Comparison of ENCODE assay signal across 7 cellular contexts in the genomic region with DNA sequence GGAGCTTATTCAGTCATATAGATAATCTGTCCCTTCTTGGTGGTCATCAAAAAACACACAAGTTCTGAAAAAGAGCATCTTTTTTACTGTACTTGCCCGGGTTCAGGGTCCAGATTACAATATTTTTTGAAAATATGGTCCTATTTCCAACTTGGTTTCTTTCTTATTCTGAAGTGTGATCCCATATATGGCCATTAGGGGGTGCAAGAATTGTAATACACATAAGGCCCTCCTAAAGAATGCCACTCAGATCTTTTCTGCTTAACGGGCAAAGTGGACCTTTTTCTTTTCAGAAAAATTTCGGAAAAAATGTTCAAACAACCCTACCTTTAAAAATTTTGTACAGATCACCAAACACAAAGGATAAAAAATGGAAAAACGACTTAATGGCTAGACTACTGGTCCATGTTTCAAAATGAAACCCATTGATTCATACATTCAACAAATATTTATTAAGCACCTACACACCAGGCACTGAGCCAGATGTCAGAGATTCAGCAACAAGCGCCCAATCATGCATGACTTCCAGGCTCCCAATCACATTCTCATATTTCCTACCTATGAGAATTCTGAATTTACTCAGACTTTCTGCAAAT.
DNase-seq lines count a peak whose midpoint lies in the region; ATAC-seq, FAIRE-seq and TF ChIP-seq lines count a peak whose summit lies in the region.

No MANE protein-coding gene starts in this region.

- intact Hi-C loops in PC-9 (cut with micrococcal nuclease; ENCODE audit: unreplicated experiment) = loop anchor here (1.0 kb wide), 1 partner anchor 472 kb away; no protein-coding TSS in a partner anchor

- H3K9me2 ChIP-seq in GM23338 (ENCODE audit: insufficient read depth) (no peaks in the 10 kb centered on the region), PC-9 (ENCODE audit: insufficient read depth) (no peaks in the 10 kb centered on the region)

- no peaks in the 10 kb centered on the region for H3K27me3 ChIP-seq in GM23338 (ENCODE audit: insufficient read depth)
- H3K27me3 ChIP-seq in PC-9 (ENCODE audit: insufficient read depth, low read depth) = 0 out of 2 replicates have a peak, but pooled peaks cover 3% of the 10 kb centered on the region
- no peaks in the 10 kb centered on the region for H3K27me3 ChIP-seq in small intestine (ENCODE audit: control insufficient read depth in 2 of 2, insufficient read depth in 2 of 2, low read length in 2 of 2)

- H3K36me3 Mint-ChIP-seq in GM23338 (ENCODE audit: low read depth) = no peaks in the 10 kb centered on the region
- H3K36me3 Mint-ChIP-seq in activated naive CD8-positive, alpha-beta T cell treated with anti-CD3 and anti-CD28 coated beads for 36 hours = no peaks in the 10 kb centered on the region

- FAIRE-seq in small intestine (lab: Jason Lieb, UNC) = no peak

- H2AFZ ChIP-seq in GM23338 = no peak overlapping the region
- H2AFZ ChIP-seq in PC-9 = no peak overlapping the region

- POLR2A ChIA-PET in PC-9 (lab: Charles Lee; ENCODE audit: unreplicated experiment) = no interaction called here

- 2 to 15% (median 6%) methylated on average over 5 of the region's 5 CpGs for WGBS in small intestine, 3 donors

- no peak overlapping the region for H3K4me3 Mint-ChIP-seq in GM23338
- no peak overlapping the region for H3K4me3 Mint-ChIP-seq in activated naive CD8-positive, alpha-beta T cell treated with anti-CD3 and anti-CD28 coated beads for 36 hours

- H3K4me1 ChIP-seq in GM23338 (ENCODE audit: insufficient read depth) (no peaks in the 10 kb centered on the region), PC-9 (replicated peaks; ENCODE audit: insufficient read depth) (no peaks in the 10 kb centered on the region), small intestine (ENCODE audit: control insufficient read depth in 2 of 2, insufficient read depth in 1 of 2, low read depth in 1 of 2, low read length in 1 of 2) (no peaks in the 10 kb centered on the region)

- H3K27ac Mint-ChIP-seq in GM23338 = no peak overlapping the region
- no peak overlapping the region for H3K27ac Mint-ChIP-seq in activated naive CD8-positive, alpha-beta T cell treated with anti-CD3 and anti-CD28 coated beads for 36 hours

- no peaks in the 10 kb centered on the region for H3K4me1 Mint-ChIP-seq in GM23338
- no peaks in the 10 kb centered on the region for H3K4me1 Mint-ChIP-seq in activated naive CD8-positive, alpha-beta T cell treated with anti-CD3 and anti-CD28 coated beads for 36 hours

- ATAC-seq in GM23338 = no peak; the same call in 1 of the 3 replicates
- ATAC-seq in esophagus mucosa = no peak

- H3K36me3 ChIP-seq in GM23338 (ENCODE audit: insufficient read depth) = no peaks in the 10 kb centered on the region
- H3K36me3 ChIP-seq in PC-9 (ENCODE audit: low read depth) = no peaks in the 10 kb centered on the region
- H3K36me3 ChIP-seq in small intestine (ENCODE audit: control insufficient read depth in 2 of 2, insufficient read depth in 2 of 2, low read length in 2 of 2) = no peaks in the 10 kb centered on the region

- H3K9me3 Mint-ChIP-seq in GM23338 = no peaks in the 10 kb centered on the region
- H3K9me3 Mint-ChIP-seq in activated naive CD8-positive, alpha-beta T cell treated with anti-CD3 and anti-CD28 coated beads for 36 hours = no peaks in the 10 kb centered on the region

- no peaks in the 10 kb centered on the region for H4K20me1 ChIP-seq in GM23338 (replicated peaks; ENCODE audit: insufficient read depth)
- H4K20me1 ChIP-seq in PC-9 (ENCODE audit: insufficient read depth) = no peaks in the 10 kb centered on the region

- no peak overlapping the region for H3K27ac ChIP-seq in GM23338 (ENCODE audit: low read depth)
- no peak overlapping the region for H3K27ac ChIP-seq in PC-9
- no peak overlapping the region for H3K27ac ChIP-seq in small intestine (ENCODE audit: low read depth in 1 of 2, low read length in 1 of 2)

- no TSS peak for BruUV-seq in PC-9 (replicated peaks; lab: Mats Ljungman, UMichigan)

- H3K9me3 ChIP-seq in PC-9 (ENCODE audit: insufficient read depth, low read depth) = no peaks in the 10 kb centered on the region
- no peaks in the 10 kb centered on the region for H3K9me3 ChIP-seq in small intestine (ENCODE audit: control insufficient read depth, low read depth)

- peak; percentile 61 for DNase-seq in ELR (ENCODE audit: low read depth)
- DNase-seq in GM23338 (ENCODE audit: low spot score) = peak; percentile 68
- no peak for DNase-seq in PC-9
- DNase-seq in fibroblast of the conjunctiva (ENCODE audit: low read depth) = peak; percentile 31
- peak; percentile 27 for DNase-seq in small intestine
- DNase-seq in activated naive CD8-positive, alpha-beta T cell treated with anti-CD3 and anti-CD28 coated beads for 36 hours = no peak

- CTCF ChIA-PET in PC-9 (lab: Charles Lee) = interaction anchor here (0.7 kb wide), 1 partner anchor 1542 kb away, joined by 5 read pairs; no protein-coding TSS in a partner anchor

- no peaks in the 10 kb centered on the region for H3K79me2 ChIP-seq in GM23338 (replicated peaks; ENCODE audit: insufficient read depth)
- H3K79me2 ChIP-seq in PC-9 (ENCODE audit: low read depth) = no peaks in the 10 kb centered on the region

- TF ChIP-seq CTCF in GM23338 (conservative IDR thresholded peaks at IDR 0.05; ENCODE audit: low read depth in 2 of 2) (peak; percentile 54 to 85), PC-9 (conservative IDR thresholded peaks at IDR 0.05) (peak; percentile 72)

- no peak overlapping the region for H3K4me2 ChIP-seq in GM23338
- no peak overlapping the region for H3K4me2 ChIP-seq in PC-9

- H3K27me3 Mint-ChIP-seq in GM23338 (ENCODE audit: insufficient read depth, low read depth, poor library complexity) = no peaks in the 10 kb centered on the region
- H3K27me3 Mint-ChIP-seq in activated naive CD8-positive, alpha-beta T cell treated with anti-CD3 and anti-CD28 coated beads for 36 hours = peaks cover 8% of the 10 kb centered on the region

- H3F3A ChIP-seq in GM23338 (replicated peaks; ENCODE audit: low read depth) (no peaks in the 10 kb centered on the region), PC-9 (ENCODE audit: insufficient read depth, low read depth) (no peaks in the 10 kb centered on the region)

- H3K4me3 ChIP-seq in GM23338 (no peak overlapping the region), PC-9 (no peak overlapping the region), small intestine (ENCODE audit: low read depth in 1 of 2, low read length in 2 of 2) (no peak overlapping the region)

TF ChIP-seq in GM23338, 12 proteins besides CTCF, POLR2A, EP300 and RAD21 (continues in another document):
- TF ChIP-seq, protein P1, sequence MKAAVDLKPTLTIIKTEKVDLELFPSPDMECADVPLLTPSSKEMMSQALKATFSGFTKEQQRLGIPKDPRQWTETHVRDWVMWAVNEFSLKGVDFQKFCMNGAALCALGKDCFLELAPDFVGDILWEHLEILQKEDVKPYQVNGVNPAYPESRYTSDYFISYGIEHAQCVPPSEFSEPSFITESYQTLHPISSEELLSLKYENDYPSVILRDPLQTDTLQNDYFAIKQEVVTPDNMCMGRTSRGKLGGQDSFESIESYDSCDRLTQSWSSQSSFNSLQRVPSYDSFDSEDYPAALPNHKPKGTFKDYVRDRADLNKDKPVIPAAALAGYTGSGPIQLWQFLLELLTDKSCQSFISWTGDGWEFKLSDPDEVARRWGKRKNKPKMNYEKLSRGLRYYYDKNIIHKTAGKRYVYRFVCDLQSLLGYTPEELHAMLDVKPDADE (IDR thresholded peaks at IDR 0.05) = no peak
- TF ChIP-seq POLR2AphosphoS5 (IDR thresholded peaks at IDR 0.05; ENCODE audit: low read depth) = no peak
- TF ChIP-seq ZNF331 (CRISPR knock-in tag; IDR thresholded peaks at IDR 0.05; ENCODE audit: low read depth) = no peak
- TF ChIP-seq EZH2phosphoT487 (IDR thresholded peaks at IDR 0.05; ENCODE audit: unreplicated experiment) = no peak
- TF ChIP-seq JUNB (IDR thresholded peaks at IDR 0.05; ENCODE audit: unreplicated experiment) = no peak
- no peak for TF ChIP-seq CREB1 (CRISPR knock-in tag; IDR thresholded peaks at IDR 0.05; ENCODE audit: low read depth)
- TF ChIP-seq EZH2 (IDR thresholded peaks at IDR 0.05; ENCODE audit: low read depth, unreplicated experiment) = no peak

Comparison
In these comparisons a context has a peak if more than half of its experiments do, and no peak if none do; other contexts are left out.
1. DNase-seq: peak in ELR (single experiment), GM23338 (single experiment), fibroblast of the conjunctiva (single experiment) and small intestine (single experiment); none in PC-9 (0 of 2) and activated naive CD8-positive, alpha-beta T cell treated with anti-CD3 and anti-CD28 coated beads for 36 hours (single experiment).